Comparison of ENCODE assay signal across 8 cellular contexts in genomic region chr13:41458187-41458938, GRCh38. TPM values are rescaled to one million over a fixed set of nuclear protein-coding genes. Genes with fewer than 3 reads are reported as not detected.
DNase-seq lines count a peak whose midpoint lies in the region; ATAC-seq and TF ChIP-seq lines count a peak whose summit lies in the region.

No MANE protein-coding gene starts in this region.

- H3K23ac ChIP-seq in IMR-90 (ENCODE audit: low read depth, low read length) = peak overlapping the region; percentile 75

- H3K9ac ChIP-seq in IMR-90 (ENCODE audit: low read depth, low read length) (peak overlapping the region; percentile 76), mucosa of stomach (ENCODE audit: low read length) (peak overlapping the region; percentile 61)

- peaks cover 36% of the 10 kb centered on the region for H3K36me3 ChIP-seq in IMR-90 (ENCODE audit: control insufficient read depth, insufficient read depth, low read length)
- H3K36me3 ChIP-seq in mucosa of stomach (ENCODE audit: control insufficient read depth, insufficient read depth, low read length) = no peaks in the 10 kb centered on the region
- peaks cover 0 to 4% (median 0%) of the 10 kb centered on the region in 4 donors for H3K36me3 ChIP-seq in stomach

- H4K8ac ChIP-seq in IMR-90 (ENCODE audit: low read depth in 2 of 2, low read length in 2 of 2) = peak overlapping the region; percentile 37 to 51; a peak in 1 of 4 replicates

- peak overlapping the region; percentile 67 for H3K4ac ChIP-seq in IMR-90 (ENCODE audit: low read depth, low read length)

- TF ChIP-seq RAD21 in IMR-90 (IDR thresholded peaks at IDR 0.05; ENCODE audit: low read length) = no peak

- BruUV-seq in IMR-90 (replicated peaks; lab: Mats Ljungman, UMichigan) = no TSS peak

- 3% methylated on average over 43 of the region's 53 CpGs; no CpG with 5 or more reads in 1 of the 2 experiments for WGBS in IMR-90 (ENCODE audit: extremely low coverage in 2 of 2, insufficient read length in 1 of 2), 2 experiments
- 2 to 15% (median 4%) methylated on average over 13 to 53 of the region's 53 CpGs for WGBS in stomach, 5 donors

- peak overlapping the region; percentile 74 for H3K14ac ChIP-seq in IMR-90 (replicated peaks; ENCODE audit: low read depth, low read length)

- intact Hi-C loops in IMR-90 (cut with micrococcal nuclease) = loop anchor here (1.0 to 5.0 kb wide), 2 partner anchors 194 to 654 kb away; no protein-coding TSS in a partner anchor
- intact Hi-C loops in stomach (cut with DNase I; ENCODE audit: low total_unique reads) = no loop called here

- TF ChIP-seq POLR2A in IMR-90 (IDR thresholded peaks at IDR 0.05; ENCODE audit: low read depth, low read length) (no peak), stomach (IDR thresholded peaks at IDR 0.05) (no peak)

- H3K4me1 ChIP-seq in IMR-90 (ENCODE audit: control insufficient read depth, insufficient read depth, low read length) (peaks cover 9% of the 10 kb centered on the region), mucosa of stomach (ENCODE audit: control insufficient read depth, insufficient read depth, low read length) (peaks cover 15% of the 10 kb centered on the region), stomach (peaks cover 8 to 40% (median 27%) of the 10 kb centered on the region in 4 donors)

- peak overlapping the region; percentile 41 for H2BK120ac ChIP-seq in IMR-90 (ENCODE audit: low read depth, low read length)

- DNase-seq in DMS79 treated with DMSO at 0.1 percent for 48 hours (lab: John Stamatoyannopoulos, UW) (peak; percentile 11), DMS79 (lab: John Stamatoyannopoulos, UW) (no peak), IMR-90 (peak; percentile 46), epithelial cell of esophagus (ENCODE audit: low read depth) (peak; percentile 53), stomach (peak; percentile 53), epidermal melanocyte (ENCODE audit: insufficient read length, low spot score) (no peak)
- peak; percentile 83 for DNase-seq in activated CD8-positive, alpha-beta memory T cell treated with anti-CD3 and anti-CD28 coated beads for 24 hours

- peaks cover 14 to 32% of the 10 kb centered on the region in 2 experiments for H3K79me1 ChIP-seq in IMR-90 (ENCODE audit: low read depth in 1 of 2, low read length in 2 of 2)

- peaks cover 34% of the 10 kb centered on the region for H4K20me1 ChIP-seq in IMR-90 (ENCODE audit: insufficient read depth, low read length)

- TF ChIP-seq EP300 in stomach (IDR thresholded peaks at IDR 0.05) = no peak

- no peak overlapping the region for H4K5ac ChIP-seq in IMR-90 (ENCODE audit: low read depth, low read length)

- H2AFZ ChIP-seq in IMR-90 (replicated peaks; ENCODE audit: low read length, poor library complexity) = peak overlapping the region; percentile 91

- POLR2A ChIA-PET in IMR-90 (lab: Charles Lee; ENCODE audit: unreplicated experiment) = interaction anchor here (1.5 kb wide), 1 partner anchor 110 kb away, joined by 3 read pairs; no protein-coding TSS in a partner anchor

- peak overlapping the region; percentile 97 for H3K4me2 ChIP-seq in IMR-90 (ENCODE audit: low read depth, low read length)

- H3K27ac ChIP-seq in IMR-90 (ENCODE audit: insufficient read depth, low read length) (peak overlapping the region; percentile 45), stomach (peak overlapping the region; percentile 52 to 75 (median 70))

- peak overlapping the region; percentile 64 for H3K18ac ChIP-seq in IMR-90 (ENCODE audit: low read depth, low read length)

- H3K9me1 ChIP-seq in IMR-90 (ENCODE audit: insufficient read depth, low read length) = no peaks in the 10 kb centered on the region

- ATAC-seq in IMR-90 (ENCODE audit: low read depth) = peak; percentile 9; the same call in 1 of the 2 replicates

- H3K9me3 ChIP-seq in IMR-90 (ENCODE audit: control insufficient read depth, insufficient read depth, low read length) (no peaks in the 10 kb centered on the region), mucosa of stomach (ENCODE audit: control insufficient read depth, low read length) (no peaks in the 10 kb centered on the region), stomach (no peaks in the 10 kb centered on the region)

- H3K4me3 ChIP-seq in IMR-90 (ENCODE audit: insufficient read depth, low read depth, low read length) (peak overlapping the region; percentile 81), epithelial cell of esophagus (ENCODE audit: low read length) (peak overlapping the region; percentile 53), mucosa of stomach (ENCODE audit: low read length) (peak overlapping the region; percentile 44), stomach (peak overlapping the region; percentile 51 to 91 (median 68))

- H2BK20ac ChIP-seq in IMR-90 (ENCODE audit: low read depth, low read length) = peak overlapping the region; percentile 47; the same call in 1 of the 2 replicates

- H4K91ac ChIP-seq in IMR-90 (ENCODE audit: insufficient read depth, low read depth, low read length) = peak overlapping the region; percentile 63

- CTCF ChIA-PET in IMR-90 (lab: Yijun Ruan, JAX) = interaction anchor here (0.5 to 2.5 kb wide), 4 partner anchors 138 to 366 kb away, joined by 3 to 18 read pairs (median 4); no protein-coding TSS in a partner anchor

- H2AK9ac ChIP-seq in IMR-90 (replicated peaks; ENCODE audit: low read depth, low read length, poor library complexity) = peak overlapping the region; percentile 53

- peak overlapping the region; percentile 38; the same call in 1 of the 3 replicates for H2BK15ac ChIP-seq in IMR-90 (ENCODE audit: low read depth, low read length)

- dilution Hi-C loops in IMR-90 (cut with HindIII; ENCODE audit: low sequenced_read_pairs, unreplicated experiment) = no loop called here

- in situ Hi-C loops in IMR-90 (cut with MboI; ENCODE audit: low sequenced_read_pairs) = loop anchor here (25.0 kb wide), 1 partner anchor 179 kb away; no protein-coding TSS in a partner anchor

- peaks cover 10% of the 10 kb centered on the region for H3K27me3 ChIP-seq in IMR-90 (ENCODE audit: control insufficient read depth, insufficient read depth, low read length)
- peaks cover 34% of the 10 kb centered on the region for H3K27me3 ChIP-seq in mucosa of stomach (ENCODE audit: control insufficient read depth, insufficient read depth, low read length)
- H3K27me3 ChIP-seq in stomach = peaks cover 0 to 64% (median 27%) of the 10 kb centered on the region in 3 donors

- TF ChIP-seq CTCF in IMR-90 (conservative IDR thresholded peaks at IDR 0.05; ENCODE audit: low read depth, low read length) (no peak), epithelial cell of esophagus (IDR thresholded peaks at IDR 0.05; ENCODE audit: insufficient read depth, low read depth, low read length, missing control alignments) (no peak), stomach (IDR thresholded peaks at IDR 0.05) (no peak)

- peak overlapping the region; percentile 24; the same call in 1 of the 2 replicates for H3K56ac ChIP-seq in IMR-90 (ENCODE audit: extremely low read depth, insufficient read depth, low read length)

- no peak overlapping the region for H2BK5ac ChIP-seq in IMR-90 (ENCODE audit: low read depth, low read length, poor library complexity, severe bottlenecking)

- peak overlapping the region; percentile 86 for H2AK5ac ChIP-seq in IMR-90 (ENCODE audit: low read depth, low read length)

TF ChIP-seq in IMR-90, 13 proteins besides CTCF, POLR2A, EP300 and RAD21:
- TF ChIP-seq BHLHE40 (IDR thresholded peaks at IDR 0.05; ENCODE audit: low read depth, low read length) = peak; percentile 48; the same call in 1 of the 2 replicates
- TF ChIP-seq CEBPB (IDR thresholded peaks at IDR 0.05; ENCODE audit: low read depth, low read length) = no peak
- no peak for TF ChIP-seq SMC3 (IDR thresholded peaks at IDR 0.05; ENCODE audit: low read depth, low read length)
- no peak for TF ChIP-seq RCOR1 (IDR thresholded peaks at IDR 0.05; ENCODE audit: insufficient replicate concordance, low read length)
- TF ChIP-seq MXI1 (IDR thresholded peaks at IDR 0.05; ENCODE audit: borderline replicate concordance, low read depth, low read length) = peak; percentile 1; the same call in 1 of the 2 replicates

RNA-seq across cellular contexts. Expression of gene RGCC, which starts 1.0 kb away (rescaled TPM):
- total RNA-seq in IMR-90 (2012; rRNA removed) (6.1 and 7.5 TPM in 2 replicates), stomach (10 to 100 TPM in 4 of 5 donors, 1 to 10 TPM in 1; 4.6 to 58.3 (median 39.8) TPM)
- polyA plus RNA-seq in IMR-90 (2012; rRNA removed) (7.6 and 10.6 TPM in 2 replicates), stomach (10 to 100 TPM; 10.6 to 38.2 (median 19.1) TPM)
- 4.6 and 11.3 TPM in 2 replicates for polyA plus RNA-seq in IMR-90 (2012; cell fraction: cytosol; rRNA removed)
- polyA plus RNA-seq in IMR-90 (2012; cell fraction: nucleus; rRNA removed; ENCODE audit: low replicate concordance) = 6.4 and 25.4 TPM in 2 replicates

Comparison
In these comparisons a context has a peak if more than half of its experiments do, and no peak if none do; other contexts are left out.
1. DNase-seq: peak in DMS79 treated with DMSO at 0.1 percent for 48 hours (single experiment), IMR-90 (single experiment), activated CD8-positive, alpha-beta memory T cell treated with anti-CD3 and anti-CD28 coated beads for 24 hours (single experiment), epithelial cell of esophagus (single experiment) and stomach (single experiment); none in DMS79 (single experiment) and epidermal melanocyte (single experiment).
2. Peak in every context shown above with its lines, with median percentiles within 50 percentile points of each other: H3K4me3 ChIP-seq.